In genomic region chr6:11207199-11207968, GRCh38 we compare ENCODE assay signal across 8 cellular contexts. TPM values are rescaled to one million over a fixed set of nuclear protein-coding genes. Genes with fewer than 3 reads are reported as not detected.
A peak's percentile ranks its signal among the peaks of the same experiment; 100 is the strongest.
DNase-seq lines count a peak whose midpoint lies in the region; ATAC-seq and TF ChIP-seq lines count a peak whose summit lies in the region.

No MANE protein-coding gene starts in this region.

- intact Hi-C loops in activated CD4-positive, alpha-beta memory T cell treated with anti-CD3 and anti-CD28 coated beads for 36 hours (cut with micrococcal nuclease), result no loop called here
- intact Hi-C loops in adrenal gland (cut with DNase I), result no loop called here

- H3K4me1 ChIP-seq in adrenal gland (replicated peaks in 1 of 2), result peaks cover 0 to 18% of the 10 kb centered on the region in 2 donors

- no peaks in the 10 kb centered on the region for H3K9me3 ChIP-seq in adrenal gland (replicated peaks in 1 of 3)

- no peak overlapping the region for H3K4me3 Mint-ChIP-seq in activated CD4-positive, alpha-beta memory T cell treated with anti-CD3 and anti-CD28 coated beads for 36 hours
- no peak overlapping the region for H3K4me3 Mint-ChIP-seq in activated CD4-positive, alpha-beta memory T cell treated with anti-CD3 and anti-CD28 coated beads, Interleukin-2, amount 10 ng/mL, durations not matched to agents 7 days and 5 days
- no peak overlapping the region for H3K4me3 Mint-ChIP-seq in stimulated activated memory B cell treated with anti-CD40 and anti-IgM and Interleukin-4, amounts not matched to agents 10 μg/mL and 1 μg/mL and 100 μg/mL, for 72 hours

- no peaks in the 10 kb centered on the region for H3K27me3 ChIP-seq in adrenal gland

- ATAC-seq in stimulated activated memory B cell treated with anti-CD40 and anti-IgM and Interleukin-4, amounts not matched to agents 10 μg/mL and 1 μg/mL and 100 μg/mL, for 72 hours, result no peak
- no peak for ATAC-seq in HG03378 (IDR thresholded peaks at IDR 0.05; ENCODE audit: unreplicated experiment)

- TF ChIP-seq POLR2A in adrenal gland (IDR thresholded peaks at IDR 0.05), result no peak

- no peaks in the 10 kb centered on the region for H3K27me3 Mint-ChIP-seq in activated CD4-positive, alpha-beta memory T cell treated with anti-CD3 and anti-CD28 coated beads for 36 hours
- no peaks in the 10 kb centered on the region for H3K27me3 Mint-ChIP-seq in activated CD4-positive, alpha-beta memory T cell treated with anti-CD3 and anti-CD28 coated beads, Interleukin-2, amount 10 ng/mL, durations not matched to agents 7 days and 5 days
- H3K27me3 Mint-ChIP-seq in stimulated activated memory B cell treated with anti-CD40 and anti-IgM and Interleukin-4, amounts not matched to agents 10 μg/mL and 1 μg/mL and 100 μg/mL, for 72 hours, result no peaks in the 10 kb centered on the region

- WGBS in adrenal gland, 4 donors, result 55 to 60% (median 58%) methylated on average over 5 of the region's 5 CpGs

- POLR2A ChIA-PET in activated CD4-positive, alpha-beta memory T cell treated with anti-CD3 and anti-CD28 coated beads for 36 hours (lab: Charles Lee), result no interaction called here
- POLR2A ChIA-PET in activated CD4-positive, alpha-beta memory T cell treated with anti-CD3 and anti-CD28 coated beads, Interleukin-2, amount 10 ng/mL, durations not matched to agents 7 days and 5 days (lab: Charles Lee), result interaction anchor here (0.7 to 3.1 kb wide), 6 partner anchors 9 to 32 kb away, joined by 3 to 12 read pairs (median 5); partner anchors contain the start of gene NEDD9

- TF ChIP-seq CTCF in adrenal gland (IDR thresholded peaks at IDR 0.05), result no peak

- H3K36me3 Mint-ChIP-seq in activated CD4-positive, alpha-beta memory T cell treated with anti-CD3 and anti-CD28 coated beads for 36 hours, result peaks cover 46% of the 10 kb centered on the region
- peaks cover 74% of the 10 kb centered on the region for H3K36me3 Mint-ChIP-seq in activated CD4-positive, alpha-beta memory T cell treated with anti-CD3 and anti-CD28 coated beads, Interleukin-2, amount 10 ng/mL, durations not matched to agents 7 days and 5 days (ENCODE audit: low read depth)
- H3K36me3 Mint-ChIP-seq in stimulated activated memory B cell treated with anti-CD40 and anti-IgM and Interleukin-4, amounts not matched to agents 10 μg/mL and 1 μg/mL and 100 μg/mL, for 72 hours, result peaks cover 23% of the 10 kb centered on the region

- no peak overlapping the region for H3K4me3 ChIP-seq in adrenal gland

- H3K9me3 Mint-ChIP-seq in activated CD4-positive, alpha-beta memory T cell treated with anti-CD3 and anti-CD28 coated beads for 36 hours, result no peaks in the 10 kb centered on the region
- no peaks in the 10 kb centered on the region for H3K9me3 Mint-ChIP-seq in activated CD4-positive, alpha-beta memory T cell treated with anti-CD3 and anti-CD28 coated beads, Interleukin-2, amount 10 ng/mL, durations not matched to agents 7 days and 5 days
- no peaks in the 10 kb centered on the region for H3K9me3 Mint-ChIP-seq in stimulated activated memory B cell treated with anti-CD40 and anti-IgM and Interleukin-4, amounts not matched to agents 10 μg/mL and 1 μg/mL and 100 μg/mL, for 72 hours

- no peak for DNase-seq in activated CD4-positive, alpha-beta memory T cell treated with anti-CD3 and anti-CD28 coated beads for 36 hours
- DNase-seq in activated CD4-positive, alpha-beta memory T cell treated with anti-CD3 and anti-CD28 coated beads, Interleukin-2, amount 10 ng/mL, durations not matched to agents 7 days and 5 days, result no peak
- DNase-seq in adrenal gland, result peak; percentile 51 to 86 (median 71)
- peak; percentile 30 for DNase-seq in inferior parietal cortex (ENCODE audit: extremely low spot score)
- DNase-seq in NCI-H2081 treated with DMSO at 0.1 percent for 48 hours (lab: John Stamatoyannopoulos, UW), result no peak
- no peak for DNase-seq in DMS153 treated with DMSO at 0.1 percent for 48 hours (lab: John Stamatoyannopoulos, UW; ENCODE audit: unreplicated experiment)

- peak overlapping the region; percentile 42 for H3K27ac Mint-ChIP-seq in activated CD4-positive, alpha-beta memory T cell treated with anti-CD3 and anti-CD28 coated beads for 36 hours
- H3K27ac Mint-ChIP-seq in activated CD4-positive, alpha-beta memory T cell treated with anti-CD3 and anti-CD28 coated beads, Interleukin-2, amount 10 ng/mL, durations not matched to agents 7 days and 5 days, result no peak overlapping the region
- H3K27ac Mint-ChIP-seq in stimulated activated memory B cell treated with anti-CD40 and anti-IgM and Interleukin-4, amounts not matched to agents 10 μg/mL and 1 μg/mL and 100 μg/mL, for 72 hours, result peak overlapping the region; percentile 40

- H3K36me3 ChIP-seq in adrenal gland (replicated peaks in 1 of 2), result peaks cover 0 to 5% of the 10 kb centered on the region in 2 donors

- CTCF ChIA-PET in activated CD4-positive, alpha-beta memory T cell treated with anti-CD3 and anti-CD28 coated beads for 36 hours (lab: Charles Lee), result interaction anchor here (1.0 kb wide), 2 partner anchors 9 to 35 kb away, joined by 3 read pairs; no protein-coding TSS in a partner anchor
- CTCF ChIA-PET in activated CD4-positive, alpha-beta memory T cell treated with anti-CD3 and anti-CD28 coated beads, Interleukin-2, amount 10 ng/mL, durations not matched to agents 7 days and 5 days (lab: Charles Lee), result no interaction called here

- peaks cover 48% of the 10 kb centered on the region for H3K4me1 Mint-ChIP-seq in activated CD4-positive, alpha-beta memory T cell treated with anti-CD3 and anti-CD28 coated beads for 36 hours (ENCODE audit: low read depth)
- H3K4me1 Mint-ChIP-seq in activated CD4-positive, alpha-beta memory T cell treated with anti-CD3 and anti-CD28 coated beads, Interleukin-2, amount 10 ng/mL, durations not matched to agents 7 days and 5 days, result peaks cover 57% of the 10 kb centered on the region
- peaks cover 7% of the 10 kb centered on the region for H3K4me1 Mint-ChIP-seq in stimulated activated memory B cell treated with anti-CD40 and anti-IgM and Interleukin-4, amounts not matched to agents 10 μg/mL and 1 μg/mL and 100 μg/mL, for 72 hours

- peak overlapping the region in 2 of 5 donors; percentile 53 to 66 for H3K27ac ChIP-seq in adrenal gland

RNA-seq across cellular contexts. Expression of gene NEDD9, which starts 25.1 kb away (rescaled TPM):
- 10 to 100 TPM; 26.6 to 31.5 TPM for total RNA-seq in activated CD4-positive, alpha-beta memory T cell treated with anti-CD3 and anti-CD28 coated beads for 36 hours
- total RNA-seq in activated CD4-positive, alpha-beta memory T cell treated with anti-CD3 and anti-CD28 coated beads, Interleukin-2, amount 10 ng/mL, durations not matched to agents 7 days and 5 days, result 10 to 100 TPM; 60.1 to 64.8 TPM
- total RNA-seq in adrenal gland, result 10 to 100 TPM in 7 of 8 donors, 1 to 10 TPM in 1; 6.6 to 47.9 (median 19.7) TPM
- polyA plus RNA-seq in adrenal gland, result 10 to 100 TPM in 1 of 3 donors, 1 to 10 TPM in 2; 8.0 to 14.7 (median 8.6) TPM

Comparison
In these comparisons a context has a peak if more than half of its experiments do, and no peak if none do; other contexts are left out.
1. DNase-seq: peak in adrenal gland (7 of 7) and inferior parietal cortex (single experiment); none in activated CD4-positive, alpha-beta memory T cell treated with anti-CD3 and anti-CD28 coated beads for 36 hours (single experiment), activated CD4-positive, alpha-beta memory T cell treated with anti-CD3 and anti-CD28 coated beads, Interleukin-2, amount 10 ng/mL, durations not matched to agents 7 days and 5 days (single experiment), NCI-H2081 treated with DMSO at 0.1 percent for 48 hours (single experiment) and DMS153 treated with DMSO at 0.1 percent for 48 hours (single experiment).